Comparison of ENCODE assay signal across 8 cellular contexts in genomic region chr7:96076350-96076707, GRCh38.
DNase-seq lines count a peak whose midpoint lies in the region; ATAC-seq and TF ChIP-seq lines count a peak whose summit lies in the region.

No MANE protein-coding gene starts in this region.

- no peaks in the 10 kb centered on the region for H3K9me2 ChIP-seq in SK-N-SH
- H3K9me2 ChIP-seq in SU-DHL-6 (replicated peaks; ENCODE audit: insufficient read depth, low read length) = no peaks in the 10 kb centered on the region

- peak overlapping the region; percentile 68 to 69 for H3K4me3 ChIP-seq in SK-N-SH (ENCODE audit: low read depth in 2 of 2, low read length in 1 of 2)
- peak overlapping the region; percentile 51 for H3K4me3 ChIP-seq in SU-DHL-6 (ENCODE audit: insufficient read depth, low read length, poor library complexity, severe bottlenecking)
- peak overlapping the region; percentile 46 to 65 for H3K4me3 ChIP-seq in foreskin fibroblast (ENCODE audit: low read depth in 1 of 2, low read length in 2 of 2)
- peak overlapping the region in 1 of 2 donors; percentile 28 for H3K4me3 ChIP-seq in left lung

- H3K9ac ChIP-seq in SK-N-SH (no peak overlapping the region), SU-DHL-6 (ENCODE audit: low read length) (no peak overlapping the region)

- intact Hi-C loops in left lung (cut with DNase I) = loop anchor here in 1 of 2 donors (5.0 kb wide), 1 partner anchor 951 kb away; no protein-coding TSS in a partner anchor

- POLR2A ChIA-PET in SK-N-SH (lab: Yijun Ruan, JAX) = interaction anchor here (0.6 kb wide), 1 partner anchor 940 kb away, joined by 3 read pairs; no protein-coding TSS in a partner anchor

- H3K27ac Mint-ChIP-seq in stimulated activated effector memory CD8-positive, alpha-beta T cell treated with anti-CD3 and anti-CD28 coated beads, Interleukin-12 subunit alpha, Interleukin-12 subunit beta, amount 100 ng/mL, for 72 hours = no peak overlapping the region

- H4K20me1 ChIP-seq in SK-N-SH (ENCODE audit: insufficient read depth) (no peaks in the 10 kb centered on the region), SU-DHL-6 (ENCODE audit: low read depth, low read length) (no peaks in the 10 kb centered on the region)

- peaks cover 11% of the 10 kb centered on the region; the same call in 1 of the 2 replicates for H3K27me3 ChIP-seq in SK-N-SH (ENCODE audit: insufficient read depth)
- no peaks in the 10 kb centered on the region for H3K27me3 ChIP-seq in SU-DHL-6 (ENCODE audit: low read length)
- peaks cover 22 to 36% of the 10 kb centered on the region in 2 donors for H3K27me3 ChIP-seq in left lung

- no peaks in the 10 kb centered on the region for H3K79me2 ChIP-seq in SK-N-SH (ENCODE audit: insufficient read depth)
- no peaks in the 10 kb centered on the region for H3K79me2 ChIP-seq in SU-DHL-6 (ENCODE audit: insufficient read depth, low read length)

- ATAC-seq in SK-N-SH treated with all-trans-retinoic acid at 6 μM for 48 hours = no peak
- no peak for ATAC-seq in stimulated activated effector memory CD8-positive, alpha-beta T cell treated with anti-CD3 and anti-CD28 coated beads, Interleukin-12 subunit alpha, Interleukin-12 subunit beta, amount 100 ng/mL, for 72 hours
- no peak for ATAC-seq in GM19023 (IDR thresholded peaks at IDR 0.05; ENCODE audit: unreplicated experiment)
- ATAC-seq in left lung = no peak

- H3K4me3 Mint-ChIP-seq in stimulated activated effector memory CD8-positive, alpha-beta T cell treated with anti-CD3 and anti-CD28 coated beads, Interleukin-12 subunit alpha, Interleukin-12 subunit beta, amount 100 ng/mL, for 72 hours = peak overlapping the region; percentile 71

- no peak for TF ChIP-seq EP300 in SK-N-SH (IDR thresholded peaks at IDR 0.05; ENCODE audit: borderline replicate concordance in 1 of 2, low read depth in 1 of 2, low read length in 1 of 2)

- no peaks in the 10 kb centered on the region for H3K36me3 Mint-ChIP-seq in stimulated activated effector memory CD8-positive, alpha-beta T cell treated with anti-CD3 and anti-CD28 coated beads, Interleukin-12 subunit alpha, Interleukin-12 subunit beta, amount 100 ng/mL, for 72 hours

- H3K4me1 ChIP-seq in SK-N-SH (ENCODE audit: control insufficient read depth in 1 of 2, insufficient read depth in 2 of 2, low read depth in 1 of 2, low read length in 1 of 2) (peaks cover 3 to 7% of the 10 kb centered on the region in 2 experiments; a peak in 3 of 4 replicates), left lung (peaks cover 0 to 8% of the 10 kb centered on the region in 2 donors)

- H3F3A ChIP-seq in SK-N-SH (replicated peaks; ENCODE audit: insufficient read depth) (no peaks in the 10 kb centered on the region), SU-DHL-6 (ENCODE audit: insufficient read depth) (no peaks in the 10 kb centered on the region)

- H3K36me3 ChIP-seq in SK-N-SH (replicated peaks in 1 of 2; ENCODE audit: control insufficient read depth in 1 of 2, insufficient read depth in 2 of 2, low read length in 1 of 2) (no peaks in the 10 kb centered on the region), SU-DHL-6 (ENCODE audit: low read length) (no peaks in the 10 kb centered on the region), left lung (no peaks in the 10 kb centered on the region)

- 26% methylated on average over 10 of the region's 10 CpGs for WGBS in SK-N-SH (ENCODE audit: low lambda C conversion rate)

- no peak for TF ChIP-seq RAD21 in SK-N-SH (IDR thresholded peaks at IDR 0.05; ENCODE audit: low read length)

- H3K27ac ChIP-seq in SK-N-SH (ENCODE audit: low read depth in 2 of 2, low read length in 1 of 2) (no peak overlapping the region), SU-DHL-6 (ENCODE audit: low read depth, low read length) (no peak overlapping the region), left lung (no peak overlapping the region)

- CTCF ChIA-PET in SK-N-SH (lab: Yijun Ruan, JAX) = interaction anchor here (0.6 to 4.3 kb wide), 34 partner anchors 10 to 1860 kb away, joined by 3 to 99 read pairs (median 4); partner anchors contain the start of genes DLX5 and SDHAF3

- H3K4me2 ChIP-seq in SK-N-SH (peak overlapping the region; percentile 90), SU-DHL-6 (ENCODE audit: low read depth, low read length, poor library complexity, severe bottlenecking) (peak overlapping the region; percentile 69)

- H3K4me1 Mint-ChIP-seq in stimulated activated effector memory CD8-positive, alpha-beta T cell treated with anti-CD3 and anti-CD28 coated beads, Interleukin-12 subunit alpha, Interleukin-12 subunit beta, amount 100 ng/mL, for 72 hours = peaks cover 8% of the 10 kb centered on the region

- H3K9me3 Mint-ChIP-seq in stimulated activated effector memory CD8-positive, alpha-beta T cell treated with anti-CD3 and anti-CD28 coated beads, Interleukin-12 subunit alpha, Interleukin-12 subunit beta, amount 100 ng/mL, for 72 hours = no peaks in the 10 kb centered on the region

- H2AFZ ChIP-seq in SK-N-SH (ENCODE audit: low read depth) (peak overlapping the region; percentile 83; the same call in 1 of the 2 replicates), SU-DHL-6 (ENCODE audit: low read depth, low read length, severe bottlenecking) (peak overlapping the region; percentile 84)

- H3K9me3 ChIP-seq in SK-N-SH (no peaks in the 10 kb centered on the region), SU-DHL-6 (ENCODE audit: insufficient read depth, low read length) (no peaks in the 10 kb centered on the region), left lung (no peaks in the 10 kb centered on the region)

- TF ChIP-seq CTCF in SK-N-SH (IDR thresholded peaks at IDR 0.05) (no peak), SU-DHL-6 (IDR thresholded peaks at IDR 0.05; ENCODE audit: insufficient read depth, low read length, poor library complexity, severe bottlenecking) (no peak), foreskin fibroblast (IDR thresholded peaks at IDR 0.05; ENCODE audit: low read depth, low read length) (no peak), left lung (IDR thresholded peaks at IDR 0.05) (no peak)

- DNase-seq in SK-N-SH (no peak), foreskin fibroblast (no peak), AG08395 (ENCODE audit: low spot score) (no peak), left lung (no peak)
- DNase-seq in stimulated activated effector memory CD8-positive, alpha-beta T cell treated with anti-CD3 and anti-CD28 coated beads, Interleukin-12 subunit alpha, Interleukin-12 subunit beta, amount 100 ng/mL, for 72 hours (ENCODE audit: low spot score in 2 of 2) = no peak

TF ChIP-seq in SK-N-SH, 30 proteins besides CTCF, POLR2A, EP300 and RAD21 (continues in another document):
- TF ChIP-seq FOXJ3 (CRISPR knock-in tag; IDR thresholded peaks at IDR 0.05) (no peak), EZH2phosphoT487 (IDR thresholded peaks at IDR 0.05; ENCODE audit: borderline replicate concordance, low read depth) (no peak), NFIC (IDR thresholded peaks at IDR 0.05; ENCODE audit: borderline replicate concordance) (no peak), SIN3A (IDR thresholded peaks at IDR 0.05; ENCODE audit: borderline replicate concordance, low read depth, low read length) (no peak), GABPA (IDR thresholded peaks at IDR 0.05; ENCODE audit: low read depth) (no peak), SMC3 (IDR thresholded peaks at IDR 0.05; ENCODE audit: low read depth, low read length) (no peak), FOXM1 (IDR thresholded peaks at IDR 0.05; ENCODE audit: low read depth) (no peak)

TF ChIP-seq in SK-N-SH treated with all-trans-retinoic acid at 6 μM for 48 hours, 23 proteins besides CTCF, POLR2A, EP300 and RAD21:
- TF ChIP-seq RARB (CRISPR knock-in tag; IDR thresholded peaks at IDR 0.05) = no peak
- no peak for TF ChIP-seq ESRRG (CRISPR knock-in tag; IDR thresholded peaks at IDR 0.05)
- TF ChIP-seq CREB5 (CRISPR knock-in tag; IDR thresholded peaks at IDR 0.05; ENCODE audit: low read depth) = no peak
- TF ChIP-seq CSDC2 (CRISPR knock-in tag; IDR thresholded peaks at IDR 0.05) = no peak
- TF ChIP-seq CSRNP3 (CRISPR knock-in tag; IDR thresholded peaks at IDR 0.05) = no peak
- no peak for TF ChIP-seq TOX (CRISPR knock-in tag; IDR thresholded peaks at IDR 0.05; ENCODE audit: borderline replicate concordance)
- no peak for TF ChIP-seq GLIS3 (CRISPR knock-in tag; IDR thresholded peaks at IDR 0.05)
- TF ChIP-seq ZNF565 (CRISPR knock-in tag; conservative IDR thresholded peaks at IDR 0.05; ENCODE audit: low read depth) = no peak
- no peak for TF ChIP-seq ZC3H10 (CRISPR knock-in tag; IDR thresholded peaks at IDR 0.05)
- no peak for TF ChIP-seq OSR1 (CRISPR knock-in tag; IDR thresholded peaks at IDR 0.05)
- TF ChIP-seq ARNTL (CRISPR knock-in tag; IDR thresholded peaks at IDR 0.05; ENCODE audit: borderline replicate concordance, low read depth) = no peak
- no peak for TF ChIP-seq ZFP3 (CRISPR knock-in tag; IDR thresholded peaks at IDR 0.05)
